Comparison of ENCODE assay signal across 1 cellular context in genomic region chr1:225229429-225229828, GRCh38.
A peak's percentile ranks its signal among the peaks of the same experiment; 100 is the strongest.
TF ChIP-seq lines count a peak whose summit lies in the region.

No MANE protein-coding gene starts in this region.

TF ChIP-seq in HEK293, 187 proteins besides CTCF, POLR2A, EP300 and RAD21:
- 0 out of 2 replicates have a peak, but pooled peaks have one; percentile 45 for TF ChIP-seq ZNF280D (tag by site-specific recombination; IDR thresholded peaks at IDR 0.05)
- TF ChIP-seq ZNF146 (tag by site-specific recombination; IDR thresholded peaks at IDR 0.05), result peak; percentile 97
- peak; percentile 56; the same call in 1 of the 2 replicates for TF ChIP-seq ZNF580 (tag by site-specific recombination; IDR thresholded peaks at IDR 0.05)
